1 cellular context compared by ENCODE assay signal in genomic region chr5:142621227-142621626, GRCh38.
TF ChIP-seq lines count a peak whose summit lies in the region.

No MANE protein-coding gene starts in this region.

TF ChIP-seq in SK-N-SH treated with all-trans-retinoic acid at 6 μM for 48 hours, 23 proteins besides CTCF, POLR2A, EP300 and RAD21 (continued from another document):
- TF ChIP-seq ARNTL (CRISPR knock-in tag; IDR thresholded peaks at IDR 0.05; ENCODE audit: borderline replicate concordance, low read depth) (no peak), ZFP3 (CRISPR knock-in tag; IDR thresholded peaks at IDR 0.05) (no peak)
